1 cellular context compared by ENCODE assay signal in the genomic region with DNA sequence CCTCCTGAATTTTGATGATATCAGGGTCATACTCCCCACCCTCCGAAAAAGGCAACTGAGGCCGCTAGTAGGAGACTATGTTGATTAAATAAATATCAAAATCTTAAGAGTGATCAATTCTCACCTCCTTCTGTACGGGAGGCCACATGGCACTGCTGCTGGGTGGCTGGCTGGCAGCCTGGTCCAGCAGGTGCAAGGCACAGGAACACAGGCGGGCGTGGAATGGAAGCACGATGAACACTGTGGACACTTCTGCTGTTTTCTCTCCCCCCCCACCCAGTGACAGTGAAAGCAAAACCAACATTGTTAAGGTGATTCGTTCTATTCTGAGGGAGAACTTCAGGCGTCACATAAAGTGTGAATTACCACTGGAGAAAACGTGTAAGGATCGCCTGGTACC.
TF ChIP-seq lines count a peak whose summit lies in the region.

No MANE protein-coding gene starts in this region.

TF ChIP-seq in IMR-90, 13 proteins besides CTCF, POLR2A, EP300 and RAD21:
- TF ChIP-seq BHLHE40 (IDR thresholded peaks at IDR 0.05; ENCODE audit: low read depth, low read length) (no peak), RFX5 (IDR thresholded peaks at IDR 0.05; ENCODE audit: low read depth, low read length) (no peak), FOS (IDR thresholded peaks at IDR 0.05; ENCODE audit: low read depth, low read length) (no peak), RCOR1 (IDR thresholded peaks at IDR 0.05; ENCODE audit: insufficient replicate concordance, low read length) (no peak), CEBPB (IDR thresholded peaks at IDR 0.05; ENCODE audit: low read depth, low read length) (no peak), MXI1 (IDR thresholded peaks at IDR 0.05; ENCODE audit: borderline replicate concordance, low read depth, low read length) (no peak), NFE2L2 (IDR thresholded peaks at IDR 0.05; ENCODE audit: low read depth, low read length) (no peak), CHD1 (IDR thresholded peaks at IDR 0.05; ENCODE audit: low read depth, low read length) (no peak), SMC3 (IDR thresholded peaks at IDR 0.05; ENCODE audit: low read depth, low read length) (no peak), MAZ (IDR thresholded peaks at IDR 0.05; ENCODE audit: borderline replicate concordance, low read depth, low read length) (no peak), MAFK (IDR thresholded peaks at IDR 0.05; ENCODE audit: low read depth, low read length) (no peak)
- TF ChIP-seq, protein P1, sequence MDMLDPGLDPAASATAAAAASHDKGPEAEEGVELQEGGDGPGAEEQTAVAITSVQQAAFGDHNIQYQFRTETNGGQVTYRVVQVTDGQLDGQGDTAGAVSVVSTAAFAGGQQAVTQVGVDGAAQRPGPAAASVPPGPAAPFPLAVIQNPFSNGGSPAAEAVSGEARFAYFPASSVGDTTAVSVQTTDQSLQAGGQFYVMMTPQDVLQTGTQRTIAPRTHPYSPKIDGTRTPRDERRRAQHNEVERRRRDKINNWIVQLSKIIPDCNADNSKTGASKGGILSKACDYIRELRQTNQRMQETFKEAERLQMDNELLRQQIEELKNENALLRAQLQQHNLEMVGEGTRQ (IDR thresholded peaks at IDR 0.05; ENCODE audit: low read depth, low read length) = no peak
- TF ChIP-seq, protein P2, sequence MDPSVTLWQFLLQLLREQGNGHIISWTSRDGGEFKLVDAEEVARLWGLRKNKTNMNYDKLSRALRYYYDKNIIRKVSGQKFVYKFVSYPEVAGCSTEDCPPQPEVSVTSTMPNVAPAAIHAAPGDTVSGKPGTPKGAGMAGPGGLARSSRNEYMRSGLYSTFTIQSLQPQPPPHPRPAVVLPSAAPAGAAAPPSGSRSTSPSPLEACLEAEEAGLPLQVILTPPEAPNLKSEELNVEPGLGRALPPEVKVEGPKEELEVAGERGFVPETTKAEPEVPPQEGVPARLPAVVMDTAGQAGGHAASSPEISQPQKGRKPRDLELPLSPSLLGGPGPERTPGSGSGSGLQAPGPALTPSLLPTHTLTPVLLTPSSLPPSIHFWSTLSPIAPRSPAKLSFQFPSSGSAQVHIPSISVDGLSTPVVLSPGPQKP (IDR thresholded peaks at IDR 0.05; ENCODE audit: borderline replicate concordance, low read depth, low read length) = no peak
